8 cellular contexts compared by ENCODE assay signal in genomic region chr2:227324671-227325055, GRCh38. TPM values are rescaled to one million over a fixed set of nuclear protein-coding genes. Genes with fewer than 3 reads are reported as not detected.
DNase-seq lines count a peak whose midpoint lies in the region; ATAC-seq and TF ChIP-seq lines count a peak whose summit lies in the region.

No MANE protein-coding gene starts in this region.

- no peaks in the 10 kb centered on the region for H3K36me3 ChIP-seq in CD4-positive, alpha-beta memory T cell (ENCODE audit: insufficient read depth, low read length)
- H3K36me3 ChIP-seq in effector memory CD4-positive, alpha-beta T cell (ENCODE audit: control insufficient read depth, insufficient read depth, low read length), result no peaks in the 10 kb centered on the region
- H3K36me3 ChIP-seq in mucosa of descending colon (ENCODE audit: low read depth), result no peaks in the 10 kb centered on the region

- peak overlapping the region; percentile 84 for H3K27ac ChIP-seq in CD4-positive, alpha-beta memory T cell (ENCODE audit: low read depth, low read length)
- H3K27ac ChIP-seq in effector memory CD4-positive, alpha-beta T cell (ENCODE audit: insufficient read depth, low read length, poor library complexity, severe bottlenecking), result no peak overlapping the region

- no peak for TF ChIP-seq CTCF in mucosa of descending colon (IDR thresholded peaks at IDR 0.05)

- H3K4me1 ChIP-seq in CD4-positive, alpha-beta memory T cell (ENCODE audit: insufficient read depth, low read length), result peaks cover 30% of the 10 kb centered on the region
- H3K4me1 ChIP-seq in effector memory CD4-positive, alpha-beta T cell (ENCODE audit: control insufficient read depth, insufficient read depth, low read length, poor library complexity, severe bottlenecking), result peaks cover 7% of the 10 kb centered on the region
- peaks cover 13% of the 10 kb centered on the region for H3K4me1 ChIP-seq in mucosa of descending colon (ENCODE audit: low read depth)

- intact Hi-C loops in CD4-positive, alpha-beta memory T cell (cut with micrococcal nuclease), result loop anchor here (1.0 to 5.0 kb wide), 4 partner anchors 87 to 533 kb away; partner anchors contain the start of gene RHBDD1
- intact Hi-C loops in mucosa of descending colon (cut with DNase I, micrococcal nuclease), result no loop called here

- H3K9me3 Mint-ChIP-seq in CD4-positive, alpha-beta memory T cell, result peaks cover 0 to 3% (median 0%) of the 10 kb centered on the region in 8 donors

- no peaks in the 10 kb centered on the region for H3K9me3 ChIP-seq in CD4-positive, alpha-beta memory T cell (ENCODE audit: control insufficient read depth in 1 of 2, low read length in 2 of 2)
- no peaks in the 10 kb centered on the region for H3K9me3 ChIP-seq in effector memory CD4-positive, alpha-beta T cell (ENCODE audit: control insufficient read depth, low read length)
- no peaks in the 10 kb centered on the region for H3K9me3 ChIP-seq in mucosa of descending colon

- CTCF ChIA-PET in CD4-positive, alpha-beta memory T cell (lab: Charles Lee; ENCODE audit: partially characterized antibody), result no interaction called here

- H3K4me3 Mint-ChIP-seq in CD4-positive, alpha-beta memory T cell, result peak overlapping the region; percentile 88 to 97 (median 96)

- no peak for DNase-seq in CD4-positive, alpha-beta memory T cell
- DNase-seq in OCI-M1 (lab: John Stamatoyannopoulos, UW) (peak; percentile 73), mucosa of descending colon (peak in 1 of 3 donors; percentile 27), T-helper 9 cell (no peak), superior temporal gyrus (ENCODE audit: extremely low spot score) (no peak)
- no peak for DNase-seq in effector memory CD4-positive, alpha-beta T cell

- H3K27me3 Mint-ChIP-seq in CD4-positive, alpha-beta memory T cell, result no peaks in the 10 kb centered on the region

- H3K27ac Mint-ChIP-seq in CD4-positive, alpha-beta memory T cell, result peak overlapping the region; percentile 83 to 95 (median 92)

- ATAC-seq in GM21360 (IDR thresholded peaks at IDR 0.05; ENCODE audit: unreplicated experiment) (peak; percentile 1), mucosa of descending colon (peak; percentile 4), GM21381 (IDR thresholded peaks at IDR 0.05; ENCODE audit: unreplicated experiment) (no peak)

- peak overlapping the region; percentile 45 to 85 for H3K4me3 ChIP-seq in CD4-positive, alpha-beta memory T cell (ENCODE audit: low read length in 2 of 2)
- peak overlapping the region; percentile 84 for H3K4me3 ChIP-seq in effector memory CD4-positive, alpha-beta T cell (ENCODE audit: insufficient read depth, low read depth, low read length, poor library complexity, severe bottlenecking)
- peak overlapping the region; percentile 94 for H3K4me3 ChIP-seq in mucosa of descending colon

- no peaks in the 10 kb centered on the region for H3K27me3 ChIP-seq in CD4-positive, alpha-beta memory T cell (ENCODE audit: insufficient read depth, low read length)
- H3K27me3 ChIP-seq in effector memory CD4-positive, alpha-beta T cell (replicated peaks; ENCODE audit: control insufficient read depth, insufficient read depth, low read length, poor library complexity, severe bottlenecking), result no peaks in the 10 kb centered on the region

- POLR2A ChIA-PET in CD4-positive, alpha-beta memory T cell (lab: Charles Lee; ENCODE audit: partially characterized antibody), result interaction anchor here (1.7 to 2.1 kb wide), 2 partner anchors 11 to 25 kb away, joined by 6 to 7 read pairs; no protein-coding TSS in a partner anchor

- H3K4me1 Mint-ChIP-seq in CD4-positive, alpha-beta memory T cell, result peaks cover 21 to 59% (median 36%) of the 10 kb centered on the region in 4 donors

- H3K36me3 Mint-ChIP-seq in CD4-positive, alpha-beta memory T cell, result peaks cover 7 to 16% of the 10 kb centered on the region in 2 donors

RNA-seq across cellular contexts. Expression of gene MFF, which starts 0.4 kb away (rescaled TPM):
- 10 to 100 TPM; 58.0 to 64.3 TPM for total RNA-seq in CD4-positive, alpha-beta memory T cell
- polyA plus RNA-seq in CD4-positive, alpha-beta memory T cell, result 100 to 1,000 TPM; 123 to 159 TPM
- total RNA-seq in mucosa of descending colon, result 10 to 100 TPM; 73.3 to 80.2 (median 77.0) TPM

RNA-seq across cellular contexts. Expression of gene TM4SF20, which starts 54.4 kb away (rescaled TPM):
- total RNA-seq in CD4-positive, alpha-beta memory T cell, result not detected
- polyA plus RNA-seq in CD4-positive, alpha-beta memory T cell, result not detected
- 10 to 100 TPM in 1 of 3 donors, 1 to 10 TPM in 2; 3.9 to 12.6 (median 9.1) TPM for total RNA-seq in mucosa of descending colon

Comparison
In these comparisons a context has a peak if more than half of its experiments do, and no peak if none do; other contexts are left out.
1. RNA of gene TM4SF20, which starts 54.4 kb away (total RNA-seq): 3.9 to 12.6 TPM in mucosa of descending colon; not detected in CD4-positive, alpha-beta memory T cell; every median in the first group is over 4 times any median in the second.
2. Peak in every context shown above with its lines, with median percentiles within 50 percentile points of each other: H3K4me3 ChIP-seq.